Comparison of ENCODE assay signal across 8 cellular contexts in the genomic region with DNA sequence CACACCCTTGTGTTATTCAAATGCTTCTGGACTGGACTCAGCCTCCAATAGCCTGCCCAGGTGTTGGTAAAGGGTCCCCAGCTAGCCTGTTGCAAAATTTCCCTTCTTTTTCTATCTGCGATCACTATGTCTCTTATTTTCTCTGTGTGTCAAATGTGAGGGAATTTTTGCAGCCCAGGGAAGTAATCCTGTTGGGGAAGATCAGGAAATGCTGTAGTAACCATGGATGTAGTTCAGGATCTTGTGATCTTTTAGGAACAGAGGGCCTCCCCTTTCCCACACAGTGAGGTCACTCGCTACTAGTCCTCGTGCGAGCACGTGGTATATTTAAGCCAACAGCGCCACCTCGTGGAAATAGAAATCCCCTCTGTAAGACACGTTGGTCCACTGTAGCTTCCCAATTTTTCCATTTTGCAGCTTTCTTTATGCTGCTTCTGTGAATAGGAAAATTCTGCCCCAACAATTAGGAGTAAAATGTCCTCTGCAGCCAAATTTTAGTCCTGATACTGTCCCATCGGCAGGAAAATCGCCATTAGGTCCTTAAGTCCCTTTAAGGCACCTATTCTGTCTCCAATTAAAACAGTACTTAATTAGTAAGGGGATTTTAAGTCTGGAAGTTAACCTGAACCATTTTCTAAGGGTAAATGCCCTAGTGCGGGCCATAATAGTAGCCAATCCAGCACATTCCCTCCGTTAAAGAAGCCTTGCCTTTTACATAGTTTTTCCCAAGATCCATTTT. TPM values are rescaled to one million over a fixed set of nuclear protein-coding genes. Genes with fewer than 3 reads are reported as not detected.
DNase-seq lines count a peak whose midpoint lies in the region; ATAC-seq and TF ChIP-seq lines count a peak whose summit lies in the region.

No MANE protein-coding gene starts in this region.

- H3K9me3 Mint-ChIP-seq in natural killer cell treated with Interleukin-12 subunit alpha and Interleukin-12 subunit beta and Interleukin-15 and Interleukin-18, amount 100 ng/mL, for 72 hours = peaks cover 15% of the 10 kb centered on the region

- H3K27me3 Mint-ChIP-seq in natural killer cell treated with Interleukin-12 subunit alpha and Interleukin-12 subunit beta and Interleukin-15 and Interleukin-18, amount 100 ng/mL, for 72 hours = peaks cover 2 to 20% of the 10 kb centered on the region in 2 donors

- TF ChIP-seq CTCF in 22Rv1 (IDR thresholded peaks at IDR 0.05) (peak; percentile 55), epithelial cell of esophagus (IDR thresholded peaks at IDR 0.05; ENCODE audit: insufficient read depth, low read depth, low read length, missing control alignments) (peak; percentile 53)

- H3K4me3 ChIP-seq in epithelial cell of esophagus (ENCODE audit: low read length) = no peak overlapping the region

- H3K27ac Mint-ChIP-seq in natural killer cell treated with Interleukin-12 subunit alpha and Interleukin-12 subunit beta and Interleukin-15 and Interleukin-18, amount 100 ng/mL, for 72 hours = no peak overlapping the region

- peak in 1 of 2 donors; percentile 71 for ATAC-seq in natural killer cell treated with Interleukin-12 subunit alpha and Interleukin-12 subunit beta and Interleukin-15 and Interleukin-18, amount 100 ng/mL, for 72 hours
- ATAC-seq in HG02981 (IDR thresholded peaks at IDR 0.05; ENCODE audit: unreplicated experiment) (no peak), HG03139 (IDR thresholded peaks at IDR 0.05; ENCODE audit: unreplicated experiment) (no peak)

- DNase-seq in GF-D8 (lab: John Stamatoyannopoulos, UW) = peak; percentile 53
- DNase-seq in NCI-H446 (lab: John Stamatoyannopoulos, UW) = peak; percentile 50 to 89
- peak; percentile 69 to 77 for DNase-seq in activated CD4-positive, alpha-beta T cell treated with anti-CD3 and anti-CD28 coated beads, Interleukin-2, amount 50 U/mL, for 48 hours
- DNase-seq in epithelial cell of esophagus (ENCODE audit: low read depth) = peak; percentile 84
- peak; percentile 76 for DNase-seq in natural killer cell treated with Interleukin-12 subunit alpha and Interleukin-12 subunit beta and Interleukin-15 and Interleukin-18, amount 100 ng/mL, for 72 hours (ENCODE audit: low spot score)

- no peak overlapping the region for H3K27ac ChIP-seq in 22Rv1

- no peaks in the 10 kb centered on the region for H3K4me1 Mint-ChIP-seq in natural killer cell treated with Interleukin-12 subunit alpha and Interleukin-12 subunit beta and Interleukin-15 and Interleukin-18, amount 100 ng/mL, for 72 hours (ENCODE audit: low read depth in 2 of 2)

- peaks cover 32% of the 10 kb centered on the region for H3K36me3 Mint-ChIP-seq in natural killer cell treated with Interleukin-12 subunit alpha and Interleukin-12 subunit beta and Interleukin-15 and Interleukin-18, amount 100 ng/mL, for 72 hours

- no peak overlapping the region for H3K4me3 Mint-ChIP-seq in natural killer cell treated with Interleukin-12 subunit alpha and Interleukin-12 subunit beta and Interleukin-15 and Interleukin-18, amount 100 ng/mL, for 72 hours

RNA-seq across cellular contexts. Expression of gene SMCO1, which starts 4.0 kb away (rescaled TPM):
- not detected for total RNA-seq in natural killer cell treated with Interleukin-12 subunit alpha and Interleukin-12 subunit beta and Interleukin-15 and Interleukin-18, amount 100 ng/mL, for 72 hours

RNA-seq across cellular contexts. Expression of gene RNF168, which starts 15.6 kb away (rescaled TPM):
- total RNA-seq in natural killer cell treated with Interleukin-12 subunit alpha and Interleukin-12 subunit beta and Interleukin-15 and Interleukin-18, amount 100 ng/mL, for 72 hours = 10 to 100 TPM; 22.2 to 29.9 TPM

RNA-seq across cellular contexts. Expression of gene WDR53, which starts 49.2 kb away (rescaled TPM):
- total RNA-seq in natural killer cell treated with Interleukin-12 subunit alpha and Interleukin-12 subunit beta and Interleukin-15 and Interleukin-18, amount 100 ng/mL, for 72 hours = 10 to 100 TPM; 19.7 to 23.0 TPM

RNA-seq across cellular contexts. Expression of gene FBXO45, which starts 49.3 kb away (rescaled TPM):
- total RNA-seq in natural killer cell treated with Interleukin-12 subunit alpha and Interleukin-12 subunit beta and Interleukin-15 and Interleukin-18, amount 100 ng/mL, for 72 hours = 10 to 100 TPM; 17.7 to 22.3 TPM
